ENCODE assay signal across 24 cellular contexts in the genomic region with DNA sequence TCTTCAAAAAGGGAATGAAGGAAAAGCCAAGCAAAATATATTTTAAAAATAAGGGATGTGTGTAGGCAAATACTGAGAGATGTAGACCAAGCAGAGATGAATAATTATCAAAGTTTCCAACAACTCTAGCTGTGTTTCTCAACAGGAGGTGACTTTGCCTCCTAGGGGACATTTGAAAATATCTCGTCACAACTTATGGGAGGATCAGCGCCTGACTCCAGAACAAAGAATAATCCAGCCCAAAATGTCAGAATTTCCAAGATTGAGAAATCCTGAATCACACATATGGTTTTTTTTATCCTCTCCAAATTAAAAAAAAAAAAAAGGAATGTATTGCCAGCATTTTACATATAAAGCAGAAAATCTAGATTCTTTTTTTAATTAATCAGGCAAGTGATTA.
DNase-seq lines count a peak whose midpoint lies in the region; ATAC-seq and TF ChIP-seq lines count a peak whose summit lies in the region.
"Had no signal": no experiment of that assay in that cellular context is flagged by ENCODE, and none has a peak within 500 bp of the region (broad histone marks: within the 10 kb centered on the region; RNA-seq: fewer than 3 reads in every experiment).

No MANE protein-coding gene starts in this region.

- no peaks in the 10 kb centered on the region for H4K20me1 ChIP-seq in GM23248 (ENCODE audit: insufficient read depth)

- no peak overlapping the region for H4K91ac ChIP-seq in mesenchymal stem cell (ENCODE audit: low read length)

- H2BK15ac ChIP-seq in mesenchymal stem cell (ENCODE audit: low read depth, poor library complexity, severe bottlenecking) = no peak overlapping the region

- TF ChIP-seq CTCF in fibroblast of mammary gland (conservative IDR thresholded peaks at IDR 0.05; ENCODE audit: control insufficient read depth, insufficient read depth, low read depth, low read length) = no peak

- H3K36me3 Mint-ChIP-seq in activated naive CD4-positive, alpha-beta T cell treated with anti-CD3 and anti-CD28 coated beads, Interleukin-2, amount 50 U/mL, for 72 hours = peaks cover 0 to 12% of the 10 kb centered on the region in 2 donors
- H3K36me3 Mint-ChIP-seq: CD8-positive, alpha-beta T cell had no signal

- H3K36me3 ChIP-seq in GM23248 (ENCODE audit: low read depth) (no peaks in the 10 kb centered on the region), mesenchymal stem cell (ENCODE audit: control insufficient read depth in 1 of 2, insufficient read depth in 2 of 2, low read depth in 1 of 2, low read length in 2 of 2) (no peaks in the 10 kb centered on the region)
- H3K36me3 ChIP-seq: SJSA1 had no signal

- no peak overlapping the region for H2BK120ac ChIP-seq in mesenchymal stem cell (ENCODE audit: low read depth, low read length)

- H3K27me3 ChIP-seq in GM23248 (replicated peaks; ENCODE audit: insufficient read depth) (no peaks in the 10 kb centered on the region), mesenchymal stem cell (ENCODE audit: control insufficient read depth in 1 of 2, insufficient read depth in 1 of 2, low read length in 2 of 2) (no peaks in the 10 kb centered on the region)
- H3K27me3 ChIP-seq: SJSA1 had no signal

- H3K27ac Mint-ChIP-seq in activated naive CD4-positive, alpha-beta T cell treated with anti-CD3 and anti-CD28 coated beads, Interleukin-2, amount 50 U/mL, for 72 hours = no peak overlapping the region
- H3K27ac Mint-ChIP-seq: CD8-positive, alpha-beta T cell had no signal

- in situ Hi-C loops in GM23248 (cut with MboI) = no loop called here

- ATAC-seq in activated naive CD4-positive, alpha-beta T cell treated with anti-CD3 and anti-CD28 coated beads, Interleukin-2, amount 50 U/mL, for 72 hours = no peak
- ATAC-seq: CD8-positive, alpha-beta T cell; GM12878; PC-3; Right ventricle myocardium inferior had no signal

- H3K4me1 ChIP-seq in GM23248 (ENCODE audit: insufficient read depth) = peaks cover 18% of the 10 kb centered on the region
- no peaks in the 10 kb centered on the region for H3K4me1 ChIP-seq in mesenchymal stem cell (ENCODE audit: control insufficient read depth, insufficient read depth, low read depth, low read length)
- H3K4me1 ChIP-seq: Caco-2, SJSA1 had no signal

- H3K9me3 ChIP-seq in GM23248 (ENCODE audit: low read depth) (peaks cover 3% of the 10 kb centered on the region), mesenchymal stem cell (ENCODE audit: control insufficient read depth, low read length) (peaks cover 7% of the 10 kb centered on the region)
- H3K9me3 ChIP-seq: SJSA1 had no signal

- H2AFZ ChIP-seq in GM23248 = no peak overlapping the region
- H2AFZ ChIP-seq in mesenchymal stem cell (ENCODE audit: low read depth, low read length) = no peak overlapping the region

- H2BK5ac ChIP-seq in mesenchymal stem cell (ENCODE audit: low read depth, low read length, poor library complexity, severe bottlenecking) = no peak overlapping the region

- H3K79me2 ChIP-seq in GM23248 (ENCODE audit: insufficient read depth) = no peaks in the 10 kb centered on the region

- H3K4me2 ChIP-seq in GM23248 (ENCODE audit: unreplicated experiment) (no peak overlapping the region), mesenchymal stem cell (ENCODE audit: low read length, poor library complexity, severe bottlenecking) (no peak overlapping the region)

- no peak overlapping the region for H3K23ac ChIP-seq in mesenchymal stem cell (ENCODE audit: low read length in 2 of 2)

- H3K18ac ChIP-seq in mesenchymal stem cell (ENCODE audit: low read depth in 1 of 2, low read length in 2 of 2) = no peak overlapping the region

- no peak overlapping the region for H4K8ac ChIP-seq in mesenchymal stem cell (ENCODE audit: low read length)

- H3K9me3 Mint-ChIP-seq in activated naive CD4-positive, alpha-beta T cell treated with anti-CD3 and anti-CD28 coated beads, Interleukin-2, amount 50 U/mL, for 72 hours = peaks cover 3 to 21% of the 10 kb centered on the region in 2 donors

- H3F3A ChIP-seq in GM23248 (ENCODE audit: insufficient read depth) = peaks cover 29% of the 10 kb centered on the region; the same call in 1 of the 2 replicates

- no peaks in the 10 kb centered on the region for H3K9me2 ChIP-seq in GM23248 (ENCODE audit: insufficient read depth)

- no peak overlapping the region for H3K4ac ChIP-seq in mesenchymal stem cell (ENCODE audit: low read depth in 1 of 2, low read length in 2 of 2)

- peak; percentile 46 for DNase-seq in AG08395 (ENCODE audit: low spot score)
- peak; percentile 85 for DNase-seq in GM23248
- peak; percentile 64 for DNase-seq in fibroblast of mammary gland (ENCODE audit: low read depth)
- no peak for DNase-seq in mesenchymal stem cell
- DNase-seq in NCI-H2171 (lab: John Stamatoyannopoulos, UW) = no peak
- no peak for DNase-seq in iPS-NIHi7 (ENCODE audit: extremely low spot score)
- DNase-seq in activated naive CD4-positive, alpha-beta T cell treated with anti-CD3 and anti-CD28 coated beads, Interleukin-2, amount 50 U/mL, for 72 hours (ENCODE audit: low spot score in 2 of 2) = no peak
- no peak for DNase-seq in NCI-H187 treated with DMSO at 0.1 percent for 48 hours (lab: John Stamatoyannopoulos, UW)
- DNase-seq: C1 segment of cervical spinal cord; Caco-2; CD8-positive, alpha-beta T cell; KBM-7; MV-4-11; NCI-H1105; NCI-H146; NCI-H2029; NCI-H446 treated with DMSO at 0.1 percent for 48 hours; NCI-H526; NCI-H82; NK-92 treated with Interleukin-12 subunit alpha and Interleukin-12 subunit beta, amount 100 ng/mL, for 24 hours; PC-3 had no signal

- H3K27ac ChIP-seq in GM23248 = peak overlapping the region; percentile 64
- H3K27ac ChIP-seq in mesenchymal stem cell (ENCODE audit: low read length, poor library complexity, severe bottlenecking) = no peak overlapping the region
- H3K27ac ChIP-seq: SJSA1 had no signal

- no peak overlapping the region for H3K14ac ChIP-seq in mesenchymal stem cell (ENCODE audit: low read length in 2 of 2)

- H3K79me1 ChIP-seq in mesenchymal stem cell (replicated peaks; ENCODE audit: low read length, poor library complexity, severe bottlenecking) = no peaks in the 10 kb centered on the region

- 15 to 25% methylated on average over 2 of the region's 2 CpGs for WGBS in GM23248 (ENCODE audit: low coverage in 1 of 2, low lambda C conversion rate in 2 of 2, missing lambda C conversion rate in 2 of 2), 2 experiments
- 83% methylated on average over 2 of the region's 2 CpGs for WGBS in mesenchymal stem cell

- H2BK12ac ChIP-seq in mesenchymal stem cell (ENCODE audit: low read length in 2 of 2) = no peak overlapping the region

- H3K4me3 ChIP-seq in GM23248 = no peak overlapping the region
- H3K4me3 ChIP-seq in fibroblast of mammary gland (ENCODE audit: control insufficient read depth, low read depth, low read length) = no peak overlapping the region
- H3K4me3 ChIP-seq in mesenchymal stem cell (ENCODE audit: insufficient read depth in 1 of 2, low read depth in 1 of 2, low read length in 2 of 2) = no peak overlapping the region
- H3K4me3 ChIP-seq: GM12878, SJSA1 had no signal

- H2AK5ac ChIP-seq in mesenchymal stem cell (ENCODE audit: low read length, severe bottlenecking) = no peak overlapping the region

- H3K9ac ChIP-seq in GM23248 (peak overlapping the region; percentile 16; the same call in 1 of the 2 replicates), mesenchymal stem cell (ENCODE audit: low read length) (peak overlapping the region; percentile 78)

Comparison
In these comparisons a context has a peak if more than half of its experiments do, and no peak if none do; other contexts are left out.
1. DNase-seq: peak in AG08395 (single experiment), GM23248 (single experiment) and fibroblast of mammary gland (single experiment); none in mesenchymal stem cell (single experiment), NCI-H2171 (single experiment), iPS-NIHi7 (single experiment), activated naive CD4-positive, alpha-beta T cell treated with anti-CD3 and anti-CD28 coated beads, Interleukin-2, amount 50 U/mL, for 72 hours (0 of 2) and NCI-H187 treated with DMSO at 0.1 percent for 48 hours (single experiment).